ENCODE assay signal across 14 cellular contexts in the genomic region with DNA sequence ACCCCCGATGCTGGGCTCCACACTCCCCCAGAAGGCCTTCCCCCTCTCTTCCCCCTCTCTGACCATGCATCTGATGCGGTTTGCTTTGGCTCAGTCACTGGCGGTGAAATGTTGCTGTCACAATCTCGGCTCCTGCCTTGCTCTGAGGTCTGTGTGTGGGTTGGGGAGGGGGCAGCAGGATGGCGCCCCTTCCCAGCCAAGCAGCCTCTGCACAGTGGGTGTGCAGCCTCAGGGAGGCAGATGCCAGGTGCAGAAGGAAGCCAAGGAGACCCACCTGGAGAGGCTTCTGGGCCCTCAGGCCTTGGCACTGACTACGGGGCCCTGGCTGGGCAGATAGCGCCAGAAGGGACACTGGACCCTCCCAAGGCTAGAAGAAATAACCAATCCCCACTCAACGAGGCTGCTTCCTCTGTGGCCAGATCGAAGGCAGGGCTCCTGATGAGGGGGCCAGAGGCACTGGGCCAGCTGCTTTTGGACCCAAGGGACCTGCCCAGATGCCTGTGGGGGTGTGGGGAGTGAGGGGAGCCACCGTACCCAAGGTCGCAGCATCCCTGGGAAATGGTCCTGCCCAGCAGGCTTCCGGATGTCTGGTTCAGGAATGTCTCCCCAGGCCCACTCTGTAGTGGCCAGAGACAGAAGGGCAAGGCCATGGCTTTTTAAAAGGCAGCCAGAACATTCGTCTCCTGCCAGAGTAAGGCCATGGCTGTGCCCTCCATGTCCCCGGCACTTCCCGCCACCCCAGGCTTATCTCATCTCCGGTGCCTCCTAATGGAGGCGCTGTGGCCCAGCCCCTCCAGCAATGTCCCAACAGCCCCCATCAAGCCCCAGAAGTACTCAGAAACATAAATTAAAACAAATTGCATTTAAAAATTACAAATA. TPM values are rescaled to one million over a fixed set of nuclear protein-coding genes. Genes with fewer than 3 reads are reported as not detected.
DNase-seq lines count a peak whose midpoint lies in the region; ATAC-seq, FAIRE-seq and TF ChIP-seq lines count a peak whose summit lies in the region.
"Had no signal": no experiment of that assay in that cellular context is flagged by ENCODE, and none has a peak within 500 bp of the region (broad histone marks: within the 10 kb centered on the region; RNA-seq: fewer than 3 reads in every experiment).

No MANE protein-coding gene starts in this region.

- CTCF ChIA-PET in K562 (lab: Yijun Ruan, JAX; ENCODE audit: low intra/inter-chr PET ratio): no interaction called here
- CTCF ChIA-PET in HepG2 (lab: Yijun Ruan, JAX; ENCODE audit: low intra/inter-chr PET ratio, low total read pairs): no interaction called here

- H2AFZ ChIP-seq in K562 (ENCODE audit: low read depth, low read length) (no peak overlapping the region), HepG2 (ENCODE audit: low read length) (no peak overlapping the region)

- ATAC-seq in K562: no peak
- ATAC-seq in HepG2: peak; percentile 5
- no peak for ATAC-seq in HG03457 (IDR thresholded peaks at IDR 0.05; ENCODE audit: unreplicated experiment)
- no peak for ATAC-seq in GM18861 (IDR thresholded peaks at IDR 0.05; ENCODE audit: unreplicated experiment)
- no peak for ATAC-seq in GM19452 (IDR thresholded peaks at IDR 0.05; ENCODE audit: unreplicated experiment)
- ATAC-seq: stimulated activated naive CD8-positive, alpha-beta T cell treated with anti-CD3 and anti-CD28 coated beads, Interleukin-15, Interleukin-2, amounts not matched to agents 100 U/mL and 50 U/mL, for 24 hours had no signal

- no TSS peak for BruUV-seq in K562 (replicated peaks; lab: Mats Ljungman, UMichigan)
- BruUV-seq in HepG2 (replicated peaks; lab: Mats Ljungman, UMichigan): no TSS peak

- DNase-seq in MV-4-11 (lab: John Stamatoyannopoulos, UW) (peak; percentile 69), K562 (ENCODE audit: extremely low read depth in 1 of 4, low spot score in 3 of 4) (no peak), HepG2 (ENCODE audit: low spot score) (no peak), spleen (peak; percentile 82), SHP77 (lab: John Stamatoyannopoulos, UW) (no peak)
- DNase-seq: activated T-cell treated with anti-CD3 and anti-CD28 coated beads, Interleukin-2, amount 50 U/mL, for 24 hours; cerebellar nuclear complex; foreskin melanocyte; NCI-H2029; stimulated activated naive CD8-positive, alpha-beta T cell treated with anti-CD3 and anti-CD28 coated beads, Interleukin-15, Interleukin-2, amounts not matched to agents 100 U/mL and 50 U/mL, for 24 hours had no signal

- TF ChIP-seq RAD21 in K562 (CRISPR knock-in tag; conservative IDR thresholded peaks at IDR 0.05 in 1 of 2, IDR thresholded peaks at IDR 0.05 in 1 of 2): no peak
- TF ChIP-seq RAD21 in HepG2 (CRISPR knock-in tag; IDR thresholded peaks at IDR 0.05): no peak

- H3K9ac ChIP-seq in K562 (ENCODE audit: insufficient read depth in 1 of 2, low read depth in 2 of 2, low read length in 2 of 2) (peak overlapping the region in 1 of 2 experiments; percentile 37; a peak in 2 of 4 replicates), HepG2 (ENCODE audit: insufficient read depth, low read depth, low read length) (peak overlapping the region; percentile 29)

- no peak overlapping the region for H3K4me3 ChIP-seq in K562
- peak overlapping the region; percentile 32 to 54 (median 46); a peak in 5 of 6 replicates for H3K4me3 ChIP-seq in HepG2 (replicated peaks in 1 of 3; ENCODE audit: insufficient read depth in 1 of 3, low read depth in 2 of 3, low read length in 3 of 3)
- no peak overlapping the region for H3K4me3 ChIP-seq in spleen

- in situ Hi-C loops in K562 (cut with MboI) (no loop called here), HepG2 (cut with HindIII; ENCODE audit: extremely low pct_ligation_motif_present, low pct_unique_long_range_greater_than_20kb) (no loop called here)

- peaks cover 24% of the 10 kb centered on the region for H3K79me2 ChIP-seq in K562 (ENCODE audit: control insufficient read depth, insufficient read depth, low read length)
- H3K79me2 ChIP-seq in HepG2 (ENCODE audit: insufficient read depth, low read length): peaks cover 11% of the 10 kb centered on the region

- TF ChIP-seq POLR2A in K562 (conservative IDR thresholded peaks at IDR 0.05) (no peak), HepG2 (IDR thresholded peaks at IDR 0.05; ENCODE audit: insufficient read depth in 1 of 2, low read depth in 2 of 2, low read length in 2 of 2) (no peak), spleen (IDR thresholded peaks at IDR 0.05) (no peak)

- H3K9me3 ChIP-seq in K562 (replicated peaks; ENCODE audit: control insufficient read depth, insufficient read depth, low read depth, low read length) (no peaks in the 10 kb centered on the region), HepG2 (ENCODE audit: low read length) (no peaks in the 10 kb centered on the region), spleen (no peaks in the 10 kb centered on the region)

- POLR2A ChIA-PET in K562 (lab: Yijun Ruan, JAX) (no interaction called here), HepG2 (lab: Yijun Ruan, JAX) (interaction anchor here (1.4 to 2.6 kb wide), 2 partner anchors 9 to 43 kb away, joined by 3 to 10 read pairs; partner anchors contain the start of gene SLC38A10)

- intact Hi-C loops in K562 (cut with micrococcal nuclease) (no loop called here), HepG2 (cut with micrococcal nuclease; ENCODE audit: unreplicated experiment) (no loop called here), spleen (cut with DNase I; ENCODE audit: low total_unique reads) (no loop called here)

- TF ChIP-seq EP300 in K562 (IDR thresholded peaks at IDR 0.05; ENCODE audit: low read length) (no peak), HepG2 (IDR thresholded peaks at IDR 0.05; ENCODE audit: low read depth in 2 of 2, low read length in 2 of 2) (no peak), HepG2 (CRISPR knock-in tag; IDR thresholded peaks at IDR 0.05; ENCODE audit: borderline replicate concordance) (no peak)

- peaks cover 3% of the 10 kb centered on the region for H3K9me1 ChIP-seq in K562 (ENCODE audit: control insufficient read depth, insufficient read depth, low read length)

- H3K4me1 ChIP-seq in K562 (replicated peaks in 1 of 2; ENCODE audit: control insufficient read depth in 2 of 2, insufficient read depth in 2 of 2, low read length in 2 of 2): peaks cover 3 to 82% of the 10 kb centered on the region in 2 experiments; a peak in 4 of 5 replicates
- H3K4me1 ChIP-seq in HepG2 (ENCODE audit: insufficient read depth, low read length): peaks cover 88% of the 10 kb centered on the region
- peaks cover 15 to 72% (median 66%) of the 10 kb centered on the region in 6 donors for H3K4me1 ChIP-seq in spleen

- H3K27me3 ChIP-seq in K562 (ENCODE audit: control insufficient read depth in 2 of 2, insufficient read depth in 2 of 2, low read length in 2 of 2): peaks cover 0 to 1% of the 10 kb centered on the region in 2 experiments; a peak in 1 of 5 replicates
- H3K27me3 ChIP-seq in HepG2 (ENCODE audit: control insufficient read depth in 1 of 2, insufficient read depth in 2 of 2, low read length in 2 of 2): peaks cover 11 to 44% of the 10 kb centered on the region in 2 experiments; a peak in 4 of 5 replicates
- peaks cover 0 to 96% (median 42%) of the 10 kb centered on the region in 7 donors for H3K27me3 ChIP-seq in spleen (replicated peaks in 1 of 7)

- no peak for FAIRE-seq in K562 (lab: Jason Lieb, UNC)
- peak; percentile 12 for FAIRE-seq in HepG2 (lab: Jason Lieb, UNC)
- FAIRE-seq: GM12891 had no signal

- TF ChIP-seq CTCF in K562 (IDR thresholded peaks at IDR 0.05 in 2 of 3, conservative IDR thresholded peaks at IDR 0.05 in 1 of 3; ENCODE audit: insufficient read depth in 2 of 3, low read depth in 1 of 3, low read length in 3 of 3) (peak in 1 of 3 experiments; percentile 16; a peak in 1 of 6 replicates), HepG2 (CRISPR knock-in tag; IDR thresholded peaks at IDR 0.05) (peak; percentile 37), spleen (IDR thresholded peaks at IDR 0.05 in 8 of 11, conservative IDR thresholded peaks at IDR 0.05 in 3 of 11) (peak in 2 of 11 experiments; percentile 15 to 16)

- H3K27ac ChIP-seq in K562 (ENCODE audit: extremely low read depth, low read depth, low read length) (no peak overlapping the region), HepG2 (ENCODE audit: extremely low read length, insufficient read depth, low read length) (peak overlapping the region; percentile 77), spleen (peak overlapping the region; percentile 12 to 94 (median 90))

- 0 out of 2 replicates have a peak, but pooled peaks cover 8% of the 10 kb centered on the region for H4K20me1 ChIP-seq in K562 (replicated peaks; ENCODE audit: control insufficient read depth, insufficient read depth, low read length)
- H4K20me1 ChIP-seq in HepG2 (ENCODE audit: insufficient read depth, low read length): no peaks in the 10 kb centered on the region

- 60% methylated on average over 15 of the region's 17 CpGs for WGBS in K562 (ENCODE audit: insufficient coverage, low coverage, missing lambda C conversion rate)
- 4% methylated on average over 14 of the region's 17 CpGs for WGBS in HepG2 (ENCODE audit: low lambda C conversion rate)
- 41 to 65% (median 57%) methylated on average over 13 to 17 of the region's 17 CpGs for WGBS in spleen, 5 donors

- peaks cover 12% of the 10 kb centered on the region; the same call in 1 of the 3 replicates for H3K36me3 ChIP-seq in K562 (ENCODE audit: control insufficient read depth, insufficient read depth, low read length)
- H3K36me3 ChIP-seq in HepG2 (replicated peaks in 1 of 2; ENCODE audit: control insufficient read depth in 1 of 2, insufficient read depth in 2 of 2, low read length in 2 of 2): no peaks in the 10 kb centered on the region
- H3K36me3 ChIP-seq in spleen: no peaks in the 10 kb centered on the region

- H3K4me2 ChIP-seq in K562 (ENCODE audit: insufficient read depth, low read length) (no peak overlapping the region), HepG2 (ENCODE audit: low read depth, low read length) (peak overlapping the region; percentile 99)

RNA-seq across cellular contexts. Expression of gene SLC38A10, which starts 43.4 kb away (rescaled TPM):
- 96.2 and 235 TPM in 2 replicates for total RNA-seq in K562 (2011; cell fraction: chromatin; rRNA removed; ENCODE audit: low replicate concordance)
- total RNA-seq in K562 (2011; cell fraction: nucleolus; rRNA removed): 109 and 114 TPM in 2 replicates
- 104 and 132 TPM in 2 replicates for total RNA-seq in K562 (2011; cell fraction: nucleoplasm; rRNA removed)
- total RNA-seq in K562 (2014; rRNA removed) (35.6 and 35.8 TPM in 2 replicates), K562 (2014; rRNA removed; fragmentation: Illumina TruSeq; extraction: Trizol) (4.3 and 5.2 TPM in 2 replicates), K562 (2015; rRNA removed; fragmentation: Illumina TruSeq; extraction: Trizol) (15.5 and 16.1 TPM in 2 replicates), K562 (2021) (52.8 and 54.2 TPM in 2 replicates), HepG2 (2016; rRNA removed; fragmentation: Illumina TruSeq; extraction: Trizol) (23.0 and 55.8 TPM in 2 replicates), spleen (100 to 1,000 TPM in 1 of 7 donors, 10 to 100 TPM in 6; 82.8 to 112 (median 95.0) TPM)
- polyA plus RNA-seq in K562 (2011; rRNA removed) (13.1 and 18.0 TPM in 2 replicates), K562 (2014; fragmentation: Illumina TruSeq; extraction: Trizol) (13.8 and 24.0 TPM in 2 replicates), K562 (2014; fragmentation: Nextera tagmentation; extraction: Ambion mirVana) (under 1 TPM; 0.45 to 0.92 TPM), K562 (2014; rRNA removed) (31.7 and 32.1 TPM in 2 replicates), HepG2 (2011; rRNA removed) (23.4 and 33.6 TPM in 2 replicates), spleen (10 to 100 TPM; 54.9 to 85.1 (median 71.4) TPM)
- polyA plus RNA-seq in K562 (2011; cell fraction: cytosol; rRNA removed): 18.4 and 29.4 TPM in 2 replicates
- polyA plus RNA-seq in K562 (2011; cell fraction: nucleus; rRNA removed): 50.2 and 67.4 TPM in 2 replicates
- 38.9 and 86.6 TPM in 2 replicates for polyA plus RNA-seq in K562 (2012)
- polyA minus RNA-seq in K562 (2011; rRNA and poly(A)+ RNA removed): 16.9 and 24.8 TPM in 2 replicates
- polyA minus RNA-seq in K562 (2011; cell fraction: cytosol; rRNA and poly(A)+ RNA removed): 54.3 and 65.3 TPM in 2 replicates
- polyA minus RNA-seq in K562 (2011; cell fraction: nucleus; rRNA and poly(A)+ RNA removed): 28.7 and 33.2 TPM in 2 replicates
- 18.5 and 23.3 TPM in 2 replicates for total RNA-seq in HepG2 (2016; cell fraction: cytosol; rRNA removed; fragmentation: Illumina TruSeq; extraction: Trizol; ENCODE audit: low read depth)
- total RNA-seq in HepG2 (2016; cell fraction: insoluble cytoplasmic fraction; rRNA removed; fragmentation: Illumina TruSeq; extraction: Trizol): 19.1 and 55.8 TPM in 2 replicates
- 18.8 and 20.0 TPM in 2 replicates for total RNA-seq in HepG2 (2016; cell fraction: membrane; rRNA removed; fragmentation: Illumina TruSeq; extraction: Trizol)
- total RNA-seq in HepG2 (2016; cell fraction: nucleus; rRNA removed; fragmentation: Illumina TruSeq; extraction: Trizol): 52.6 and 64.0 TPM in 2 replicates
- 20.1 and 34.6 TPM in 2 replicates for polyA plus RNA-seq in HepG2 (2011; cell fraction: cytosol; rRNA removed)
- 63.4 and 88.4 TPM in 2 replicates for polyA plus RNA-seq in HepG2 (2011; cell fraction: nucleus; rRNA removed)
- 22.8 and 28.0 TPM in 2 replicates for polyA plus RNA-seq in HepG2 (2012)
- 5.7 and 7.1 TPM in 2 replicates for polyA plus RNA-seq in HepG2 (2016; cell fraction: cytosol; fragmentation: Illumina TruSeq; extraction: Trizol; ENCODE audit: low read depth)
- 19.7 and 23.4 TPM in 2 replicates for polyA plus RNA-seq in HepG2 (2016; cell fraction: insoluble cytoplasmic fraction; fragmentation: Illumina TruSeq; extraction: Trizol; ENCODE audit: low read depth)
- polyA plus RNA-seq in HepG2 (2016; cell fraction: membrane; fragmentation: Illumina TruSeq; extraction: Trizol; ENCODE audit: low read depth): 10.4 and 11.4 TPM in 2 replicates
- polyA plus RNA-seq in HepG2 (2016; cell fraction: nucleus; fragmentation: Illumina TruSeq; extraction: Trizol; ENCODE audit: insufficient read depth, low read depth): 123 and 129 TPM in 2 replicates
- polyA minus RNA-seq in HepG2 (2011; rRNA and poly(A)+ RNA removed; ENCODE audit: low replicate concordance): 53.9 and 165 TPM in 2 replicates
- 62.7 and 77.3 TPM in 2 replicates for polyA minus RNA-seq in HepG2 (2011; cell fraction: cytosol; rRNA and poly(A)+ RNA removed)
- polyA minus RNA-seq in HepG2 (2011; cell fraction: nucleus; rRNA and poly(A)+ RNA removed): 25.7 and 27.8 TPM in 2 replicates

RNA-seq across cellular contexts. Expression of gene BAHCC1, which starts 56.7 kb away (rescaled TPM):
- total RNA-seq in K562 (2011; cell fraction: chromatin; rRNA removed; ENCODE audit: low replicate concordance): 32.5 and 87.9 TPM in 2 replicates
- total RNA-seq in K562 (2011; cell fraction: nucleolus; rRNA removed): 48.6 and 57.5 TPM in 2 replicates
- total RNA-seq in K562 (2011; cell fraction: nucleoplasm; rRNA removed): 39.0 and 40.6 TPM in 2 replicates
- total RNA-seq in K562 (2014; rRNA removed): 11.1 and 13.9 TPM in 2 replicates
- 2.1 and 2.6 TPM in 2 replicates for total RNA-seq in K562 (2014; rRNA removed; fragmentation: Illumina TruSeq; extraction: Trizol)
- total RNA-seq in K562 (2015; rRNA removed; fragmentation: Illumina TruSeq; extraction: Trizol): 5.0 and 6.5 TPM in 2 replicates
- 20.8 and 26.9 TPM in 2 replicates for total RNA-seq in K562 (2021)
- polyA plus RNA-seq in K562 (2011; rRNA removed): 4.4 and 11.8 TPM in 2 replicates
- polyA plus RNA-seq in K562 (2011; cell fraction: cytosol; rRNA removed): 8.6 and 8.8 TPM in 2 replicates
- polyA plus RNA-seq in K562 (2011; cell fraction: nucleus; rRNA removed): 112 and 139 TPM in 2 replicates
- 14.4 and 22.5 TPM in 2 replicates for polyA plus RNA-seq in K562 (2012)
- 5.5 and 6.8 TPM in 2 replicates for polyA plus RNA-seq in K562 (2014; fragmentation: Illumina TruSeq; extraction: Trizol)
- under 1 TPM; 0.14 to 0.24 TPM for polyA plus RNA-seq in K562 (2014; fragmentation: Nextera tagmentation; extraction: Ambion mirVana)
- polyA plus RNA-seq in K562 (2014; rRNA removed): 17.2 and 23.3 TPM in 2 replicates
- 0.72 and 2.7 TPM in 2 replicates for polyA minus RNA-seq in K562 (2011; rRNA and poly(A)+ RNA removed)
- polyA minus RNA-seq in K562 (2011; cell fraction: cytosol; rRNA and poly(A)+ RNA removed): 6.8 and 8.7 TPM in 2 replicates
- polyA minus RNA-seq in K562 (2011; cell fraction: nucleus; rRNA and poly(A)+ RNA removed): 12.7 and 15.3 TPM in 2 replicates
- total RNA-seq in HepG2 (2016; rRNA removed; fragmentation: Illumina TruSeq; extraction: Trizol): 0.94 and 1.7 TPM in 2 replicates
- 1.4 and 1.8 TPM in 2 replicates for total RNA-seq in HepG2 (2016; cell fraction: cytosol; rRNA removed; fragmentation: Illumina TruSeq; extraction: Trizol; ENCODE audit: low read depth)
- 1.2 and 1.8 TPM in 2 replicates for total RNA-seq in HepG2 (2016; cell fraction: insoluble cytoplasmic fraction; rRNA removed; fragmentation: Illumina TruSeq; extraction: Trizol)
- total RNA-seq in HepG2 (2016; cell fraction: membrane; rRNA removed; fragmentation: Illumina TruSeq; extraction: Trizol): 1.2 and 1.9 TPM in 2 replicates
- total RNA-seq in HepG2 (2016; cell fraction: nucleus; rRNA removed; fragmentation: Illumina TruSeq; extraction: Trizol): 2.8 and 3.9 TPM in 2 replicates
- 1.4 TPM in 2 replicates for polyA plus RNA-seq in HepG2 (2011; rRNA removed)
- polyA plus RNA-seq in HepG2 (2011; cell fraction: cytosol; rRNA removed): 0.42 and 0.64 TPM in 2 replicates
- 15.9 and 22.2 TPM in 2 replicates for polyA plus RNA-seq in HepG2 (2011; cell fraction: nucleus; rRNA removed)
- polyA plus RNA-seq in HepG2 (2012): 1.8 and 2.5 TPM in 2 replicates
- polyA plus RNA-seq in HepG2 (2016; cell fraction: cytosol; fragmentation: Illumina TruSeq; extraction: Trizol; ENCODE audit: low read depth): 1.1 and 1.4 TPM in 2 replicates
- 1.3 and 1.9 TPM in 2 replicates for polyA plus RNA-seq in HepG2 (2016; cell fraction: insoluble cytoplasmic fraction; fragmentation: Illumina TruSeq; extraction: Trizol; ENCODE audit: low read depth)
- 1.9 and 2.3 TPM in 2 replicates for polyA plus RNA-seq in HepG2 (2016; cell fraction: membrane; fragmentation: Illumina TruSeq; extraction: Trizol; ENCODE audit: low read depth)
- polyA plus RNA-seq in HepG2 (2016; cell fraction: nucleus; fragmentation: Illumina TruSeq; extraction: Trizol; ENCODE audit: insufficient read depth, low read depth): 9.5 and 11.0 TPM in 2 replicates
- 1.7 and 5.4 TPM in 2 replicates for polyA minus RNA-seq in HepG2 (2011; rRNA and poly(A)+ RNA removed; ENCODE audit: low replicate concordance)
- 1.1 and 1.9 TPM in 2 replicates for polyA minus RNA-seq in HepG2 (2011; cell fraction: cytosol; rRNA and poly(A)+ RNA removed)
- polyA minus RNA-seq in HepG2 (2011; cell fraction: nucleus; rRNA and poly(A)+ RNA removed): 5.5 and 5.9 TPM in 2 replicates
- 10 to 100 TPM in 6 of 7 donors, 1 to 10 TPM in 1; 8.7 to 20.3 (median 14.9) TPM for total RNA-seq in spleen
- 10 to 100 TPM in 1 of 3 donors, 1 to 10 TPM in 2; 1.7 to 10.2 (median 2.0) TPM for polyA plus RNA-seq in spleen

Comparison
In these comparisons a context has a peak if more than half of its experiments do, and no peak if none do; other contexts are left out.
1. DNase-seq: peak in MV-4-11 (single experiment) and spleen (single experiment); none in K562 (0 of 4), HepG2 (single experiment) and SHP77 (0 of 2).
2. H3K4me3 ChIP-seq: peak in HepG2 (3 of 3); none in K562 (single experiment) and spleen (0 of 8).